In the genomic region with DNA sequence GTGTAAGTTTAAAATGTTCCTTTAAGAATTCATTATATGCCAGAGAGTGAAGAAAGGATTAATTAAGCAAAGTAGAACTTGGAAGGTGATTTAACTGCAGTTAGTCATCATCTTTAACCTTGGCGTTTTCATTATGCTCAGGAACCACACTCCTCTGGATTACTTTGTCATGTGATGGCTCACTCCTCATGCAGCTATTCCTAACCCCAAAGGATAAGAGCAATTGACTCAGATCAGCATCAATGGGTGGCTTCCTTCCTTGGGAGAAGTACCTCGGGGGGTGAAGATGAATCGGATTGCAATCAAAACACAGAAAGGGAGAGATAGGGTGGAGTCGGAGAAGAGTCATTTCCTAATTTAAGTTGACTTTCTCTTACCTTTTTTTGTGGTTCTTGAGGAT, we compare ENCODE assay signal across 19 cellular contexts.
A peak's percentile ranks its signal among the peaks of the same experiment; 100 is the strongest.
DNase-seq lines count a peak whose midpoint lies in the region; ATAC-seq and TF ChIP-seq lines count a peak whose summit lies in the region.
"Had no signal": no experiment of that assay in that cellular context is flagged by ENCODE, and none has a peak within 500 bp of the region (broad histone marks: within the 10 kb centered on the region; RNA-seq: fewer than 3 reads in every experiment).

No MANE protein-coding gene starts in this region.

- no peak for TF ChIP-seq CTCF in AG09309 (IDR thresholded peaks at IDR 0.05; ENCODE audit: control insufficient read depth, insufficient read depth, low read depth, low read length, missing control alignments)
- no peak for TF ChIP-seq CTCF in cardiac fibroblast (IDR thresholded peaks at IDR 0.05; ENCODE audit: low read depth, low read length)
- no peak for TF ChIP-seq CTCF in kidney epithelial cell (IDR thresholded peaks at IDR 0.05; ENCODE audit: insufficient read depth, low read length, poor library complexity, severe bottlenecking)

- no peaks in the 10 kb centered on the region for H3K27me3 ChIP-seq in kidney epithelial cell (ENCODE audit: control insufficient read depth, insufficient read depth, low read length)
- H3K27me3 ChIP-seq: dorsolateral prefrontal cortex, heart left ventricle, tibial nerve had no signal

- ATAC-seq in GM19455 (IDR thresholded peaks at IDR 0.05; ENCODE audit: unreplicated experiment) (no peak), HG03460 (IDR thresholded peaks at IDR 0.05; ENCODE audit: unreplicated experiment) (no peak)
- ATAC-seq: activated CD4-positive, CD25-positive, alpha-beta regulatory T cell treated with anti-CD3 and anti-CD28 coated beads, Interleukin-2, amount 50 U/mL, for 24 hours; GM23338; heart left ventricle; psoas muscle had no signal

- no peak overlapping the region for H3K4me3 ChIP-seq in AG09309 (ENCODE audit: control insufficient read depth, low read depth, low read length)
- no peak overlapping the region for H3K4me3 ChIP-seq in cardiac fibroblast (replicated peaks in 1 of 2; ENCODE audit: low read depth in 2 of 2, low read length in 2 of 2)
- no peak overlapping the region for H3K4me3 ChIP-seq in kidney epithelial cell (ENCODE audit: low read depth, low read length)
- H3K4me3 ChIP-seq: dorsolateral prefrontal cortex, GM23338, heart left ventricle, left ventricle myocardium inferior, psoas muscle, tibial nerve had no signal

- peak; percentile 78 for DNase-seq in AG09309 (ENCODE audit: low read depth)
- DNase-seq in M059J (ENCODE audit: low read depth) = peak; percentile 89
- peak; percentile 27 to 85 for DNase-seq in cardiac fibroblast (ENCODE audit: low read depth in 2 of 2)
- DNase-seq in kidney epithelial cell (ENCODE audit: low read depth) = peak; percentile 49
- no peak for DNase-seq in epidermal melanocyte (ENCODE audit: insufficient read length, low spot score)
- no peak for DNase-seq in NCI-H1092 (lab: John Stamatoyannopoulos, UW)
- DNase-seq: activated T-cell treated with anti-CD3 and anti-CD28 coated beads, Interleukin-2, amount 50 U/mL, for 1 hour; DMS53; left ventricle myocardium inferior; psoas muscle; stimulated activated CD4-positive, alpha-beta T cell treated with anti-CD3 and anti-CD28 coated beads, Interleukin-1b, Interleukin-23, amount 100 ng/mL, for 48 hours; stimulated activated CD8-positive, alpha-beta memory T cell treated with anti-CD3 and anti-CD28 coated beads, Interleukin-4, amount 100 ng/mL, for 48 hours had no signal

- no peaks in the 10 kb centered on the region for H3K36me3 ChIP-seq in kidney epithelial cell (ENCODE audit: control insufficient read depth, insufficient read depth, low read length)
- H3K36me3 ChIP-seq: heart left ventricle, left ventricle myocardium inferior, tibial nerve had no signal

Comparison
In these comparisons a context has a peak if more than half of its experiments do, and no peak if none do; other contexts are left out.
1. DNase-seq: peak in AG09309 (single experiment), M059J (single experiment), cardiac fibroblast (2 of 2) and kidney epithelial cell (single experiment); none in epidermal melanocyte (single experiment) and NCI-H1092 (single experiment).